15 cellular contexts compared by ENCODE assay signal in genomic region chr6:82616386-82617028, GRCh38.
DNase-seq lines count a peak whose midpoint lies in the region; ATAC-seq and TF ChIP-seq lines count a peak whose summit lies in the region.
"Had no signal": no experiment of that assay in that cellular context is flagged by ENCODE, and none has a peak within 500 bp of the region (broad histone marks: within the 10 kb centered on the region; RNA-seq: fewer than 3 reads in every experiment).

No MANE protein-coding gene starts in this region.

- no peaks in the 10 kb centered on the region for H3F3A ChIP-seq in GM23248 (ENCODE audit: insufficient read depth)

- H4K20me1 ChIP-seq in GM23248 (ENCODE audit: insufficient read depth) = no peaks in the 10 kb centered on the region

- H3K36me3 ChIP-seq in GM23248 (ENCODE audit: low read depth) (no peaks in the 10 kb centered on the region), RWPE2 (ENCODE audit: low read depth) (no peaks in the 10 kb centered on the region)

- H3K4me2 ChIP-seq in GM23248 (ENCODE audit: unreplicated experiment) = no peak overlapping the region

- H3K27ac ChIP-seq in GM23248 = no peak overlapping the region
- H3K27ac ChIP-seq in RWPE2 (ENCODE audit: poor library complexity, severe bottlenecking) = no peak overlapping the region

- no peak overlapping the region for H3K9ac ChIP-seq in GM23248

- H3K27me3 ChIP-seq in GM23248 (replicated peaks; ENCODE audit: insufficient read depth) (no peaks in the 10 kb centered on the region), RWPE2 (ENCODE audit: insufficient read depth, poor library complexity, severe bottlenecking) (no peaks in the 10 kb centered on the region)

- no peaks in the 10 kb centered on the region for H3K9me3 ChIP-seq in GM23248 (ENCODE audit: low read depth)
- no peaks in the 10 kb centered on the region for H3K9me3 ChIP-seq in RWPE2 (ENCODE audit: severe bottlenecking)

- WGBS in GM23248 (ENCODE audit: low coverage in 1 of 2, low lambda C conversion rate in 2 of 2, missing lambda C conversion rate in 2 of 2), 2 experiments = 55 to 63% methylated on average over 4 of the region's 4 CpGs

- DNase-seq in GM23248 = peak; percentile 23
- no peak for DNase-seq in RWPE2 (ENCODE audit: low spot score)
- DNase-seq in fibroblast of gingiva (ENCODE audit: low read depth) = peak; percentile 17
- DNase-seq in renal cortical epithelial cell (ENCODE audit: low read depth) = peak; percentile 25
- no peak for DNase-seq in NCI-H524 (lab: John Stamatoyannopoulos, UW)
- DNase-seq: activated CD4-positive, alpha-beta T cell treated with anti-CD3 and anti-CD28 coated beads for 4 hours; CD8-positive, alpha-beta memory T cell; central memory CD4-positive, alpha-beta T cell; NCI-H187 treated with DMSO at 0.1 percent for 48 hours; NCI-H526 treated with DMSO at 0.1 percent for 48 hours; posterior cingulate gyrus; stimulated activated naive CD8-positive, alpha-beta T cell treated with anti-CD3 and anti-CD28 coated beads, Interleukin-15, Interleukin-2, amounts not matched to agents 100 U/mL and 50 U/mL, for 24 hours had no signal

- in situ Hi-C loops in GM23248 (cut with MboI) = no loop called here

- ATAC-seq in RWPE2 (ENCODE audit: low read depth) (no peak), GM18520 (IDR thresholded peaks at IDR 0.05; ENCODE audit: unreplicated experiment) (no peak), HG02885 (IDR thresholded peaks at IDR 0.05; ENCODE audit: poor library complexity, unreplicated experiment) (no peak)
- ATAC-seq: Right ventricle myocardium inferior; stimulated activated naive CD8-positive, alpha-beta T cell treated with anti-CD3 and anti-CD28 coated beads, Interleukin-15, Interleukin-2, amounts not matched to agents 100 U/mL and 50 U/mL, for 24 hours had no signal

- TF ChIP-seq CTCF in RWPE2 (IDR thresholded peaks at IDR 0.05; ENCODE audit: poor library complexity, severe bottlenecking) = peak; percentile 33

- no peaks in the 10 kb centered on the region for H3K9me2 ChIP-seq in GM23248 (ENCODE audit: insufficient read depth)

- H3K4me3 ChIP-seq in GM23248 = no peak overlapping the region
- no peak overlapping the region for H3K4me3 ChIP-seq in RWPE2 (ENCODE audit: severe bottlenecking)

- no peaks in the 10 kb centered on the region for H3K4me1 ChIP-seq in GM23248 (ENCODE audit: insufficient read depth)
- H3K4me1 ChIP-seq in RWPE2 (ENCODE audit: insufficient read depth, poor library complexity, severe bottlenecking) = no peaks in the 10 kb centered on the region

- H3K79me2 ChIP-seq in GM23248 (ENCODE audit: insufficient read depth) = no peaks in the 10 kb centered on the region

- no peak overlapping the region for H2AFZ ChIP-seq in GM23248

Comparison
In these comparisons a context has a peak if more than half of its experiments do, and no peak if none do; other contexts are left out.
1. DNase-seq: peak in GM23248 (single experiment), fibroblast of gingiva (single experiment) and renal cortical epithelial cell (single experiment); none in RWPE2 (single experiment) and NCI-H524 (0 of 2).